Comparison of ENCODE assay signal across 10 cellular contexts in genomic region chr1:159779403-159779851, GRCh38. TPM values are rescaled to one million over a fixed set of nuclear protein-coding genes. Genes with fewer than 3 reads are reported as not detected.
DNase-seq lines count a peak whose midpoint lies in the region; ATAC-seq and TF ChIP-seq lines count a peak whose summit lies in the region.
"Had no signal": no experiment of that assay in that cellular context is flagged by ENCODE, and none has a peak within 500 bp of the region (broad histone marks: within the 10 kb centered on the region; RNA-seq: fewer than 3 reads in every experiment).

No MANE protein-coding gene starts in this region.

- H3K27ac ChIP-seq in CD4-positive, alpha-beta T cell (ENCODE audit: low read depth, low read length) = no peak overlapping the region
- H3K27ac ChIP-seq in substantia nigra (ENCODE audit: low read depth, low read length, poor library complexity, severe bottlenecking) = no peak overlapping the region

- H3K9me3 ChIP-seq in CD4-positive, alpha-beta T cell (ENCODE audit: control insufficient read depth, low read length) = no peaks in the 10 kb centered on the region

- TF ChIP-seq CTCF in CD4-positive, alpha-beta T cell (IDR thresholded peaks at IDR 0.05) = no peak
- TF ChIP-seq CTCF in omental fat pad (IDR thresholded peaks at IDR 0.05) = no peak

- peaks cover 24% of the 10 kb centered on the region for H3K4me1 Mint-ChIP-seq in CD4-positive, alpha-beta T cell (ENCODE audit: low read depth)
- H3K4me1 Mint-ChIP-seq in effector memory CD8-positive, alpha-beta T cell (ENCODE audit: low read depth in 2 of 2) = peaks cover 16 to 20% of the 10 kb centered on the region in 2 donors

- H3K4me3 Mint-ChIP-seq in CD4-positive, alpha-beta T cell = peak overlapping the region; percentile 92
- peak overlapping the region; percentile 79 to 81 for H3K4me3 Mint-ChIP-seq in effector memory CD8-positive, alpha-beta T cell

- POLR2A ChIA-PET in CD4-positive, alpha-beta T cell (lab: Charles Lee) = no interaction called here

- no peaks in the 10 kb centered on the region for H3K9me3 Mint-ChIP-seq in CD4-positive, alpha-beta T cell
- H3K9me3 Mint-ChIP-seq in effector memory CD8-positive, alpha-beta T cell = no peaks in the 10 kb centered on the region
- H3K9me3 Mint-ChIP-seq: type B pancreatic cell had no signal

- no peak for DNase-seq in CD4-positive, alpha-beta T cell
- DNase-seq in LHCN-M2 (ENCODE audit: low read depth) (peak; percentile 89), omental fat pad (ENCODE audit: low spot score) (no peak), substantia nigra (lab: John Stamatoyannopoulos, UW) (no peak)
- no peak for DNase-seq in effector memory CD8-positive, alpha-beta T cell
- DNase-seq: stimulated activated CD4-positive, alpha-beta T cell treated with anti-CD3 and anti-CD28 coated beads, Interleukin-2, amount 100 ng/mL, for 24 hours had no signal

- H3K36me3 Mint-ChIP-seq in CD4-positive, alpha-beta T cell (ENCODE audit: low read depth) = no peaks in the 10 kb centered on the region
- peaks cover 5% of the 10 kb centered on the region for H3K36me3 Mint-ChIP-seq in effector memory CD8-positive, alpha-beta T cell (ENCODE audit: insufficient read depth)
- H3K36me3 Mint-ChIP-seq: type B pancreatic cell had no signal

- peak overlapping the region; percentile 73 for H3K27ac Mint-ChIP-seq in CD4-positive, alpha-beta T cell
- peak overlapping the region in 1 of 2 donors; percentile 20 for H3K27ac Mint-ChIP-seq in effector memory CD8-positive, alpha-beta T cell
- H3K27ac Mint-ChIP-seq: type B pancreatic cell had no signal

- no peak for ATAC-seq in CD4-positive, alpha-beta T cell (ENCODE audit: poor library complexity)
- no peak for ATAC-seq in effector memory CD8-positive, alpha-beta T cell (replicated peaks)
- ATAC-seq in omental fat pad (ENCODE audit: low FRiP score) = peak; percentile 60
- no peak for ATAC-seq in HG02981 (IDR thresholded peaks at IDR 0.05; ENCODE audit: unreplicated experiment)
- no peak for ATAC-seq in HG02973 (IDR thresholded peaks at IDR 0.05; ENCODE audit: unreplicated experiment)
- no peak for ATAC-seq in HG03025 (IDR thresholded peaks at IDR 0.05; ENCODE audit: low FRiP score, unreplicated experiment)

- no peaks in the 10 kb centered on the region for H3K27me3 ChIP-seq in CD4-positive, alpha-beta T cell (ENCODE audit: control insufficient read depth, insufficient read depth, low read length)

- CTCF ChIA-PET in CD4-positive, alpha-beta T cell (lab: Charles Lee) = no interaction called here

- intact Hi-C loops in CD4-positive, alpha-beta T cell (cut with DNase I, micrococcal nuclease) = loop anchor here in 1 of 2 experiments (2.0 to 10.0 kb wide), 3 partner anchors 73 to 1625 kb away; partner anchors contain the start of gene IGSF9

- no peaks in the 10 kb centered on the region for H3K27me3 Mint-ChIP-seq in CD4-positive, alpha-beta T cell
- no peaks in the 10 kb centered on the region for H3K27me3 Mint-ChIP-seq in effector memory CD8-positive, alpha-beta T cell

RNA-seq across cellular contexts. Expression of gene DUSP23, which starts 1.3 kb away (rescaled TPM):
- total RNA-seq in CD4-positive, alpha-beta T cell = 1 to 10 TPM; 3.9 to 6.0 TPM
- 38.4 and 57.5 TPM in 2 replicates for total RNA-seq in LHCN-M2 (2014; rRNA removed)
- 80.3 TPM for polyA plus RNA-seq in LHCN-M2 (2012)
- total RNA-seq in omental fat pad = 100 to 1,000 TPM in 2 of 4 donors, 10 to 100 TPM in 2; 93.1 to 108 (median 98.6) TPM

RNA-seq across cellular contexts. Expression of gene FCRL6, which starts 22.7 kb away (rescaled TPM):
- total RNA-seq in CD4-positive, alpha-beta T cell = under 1 TPM; 0.28 to 0.52 TPM
- total RNA-seq in LHCN-M2 (2014; rRNA removed) (not detected in 2 replicates), omental fat pad (1 to 10 TPM in 3 of 4 donors, under 1 TPM in 1; 0.93 to 1.9 (median 1.4) TPM)
- polyA plus RNA-seq in LHCN-M2 (2012) = not detected

RNA-seq across cellular contexts. Expression of gene SLAMF8, which starts 47.2 kb away (rescaled TPM):
- total RNA-seq in CD4-positive, alpha-beta T cell = under 1 TPM in 1 of 2 experiments, not detected in 1; 0.34 TPM
- total RNA-seq in LHCN-M2 (2014; rRNA removed) (not detected in 2 replicates), omental fat pad (10 to 100 TPM in 2 of 4 donors, 1 to 10 TPM in 2; 8.9 to 36.0 (median 11.2) TPM)
- 0.15 TPM for polyA plus RNA-seq in LHCN-M2 (2012)
